Comparison of ENCODE assay signal across 2 cellular contexts in the genomic region with DNA sequence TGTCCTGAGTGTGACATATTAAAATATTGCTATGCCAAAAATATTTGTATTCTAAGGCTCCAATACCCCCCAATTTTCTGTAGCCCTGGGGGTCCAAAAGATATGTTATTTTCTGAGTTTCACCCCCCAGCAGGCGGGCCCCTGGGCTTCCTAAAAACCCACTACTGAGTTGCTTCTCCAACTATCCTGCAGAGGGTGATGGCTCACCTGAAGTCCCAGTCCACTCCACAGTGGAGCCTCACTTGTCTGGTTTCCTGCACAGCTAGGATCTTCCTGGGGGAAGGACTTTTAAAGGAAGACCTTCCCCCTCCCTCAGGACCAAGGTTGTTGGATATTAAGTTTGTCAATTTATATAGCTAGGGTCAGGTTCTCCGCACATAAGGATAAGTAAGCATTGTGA.
TF ChIP-seq lines count a peak whose summit lies in the region.

No MANE protein-coding gene starts in this region.

TF ChIP-seq in SK-N-SH, 30 proteins besides CTCF, POLR2A, EP300 and RAD21 (continued from another document):
- TF ChIP-seq MXI1 (IDR thresholded peaks at IDR 0.05; ENCODE audit: low read depth, low read length) (no peak), TAF1 (IDR thresholded peaks at IDR 0.05; ENCODE audit: borderline replicate concordance, low read depth, low read length) (no peak), MEF2A (IDR thresholded peaks at IDR 0.05; ENCODE audit: borderline replicate concordance, low read depth) (no peak), FOSL2 (IDR thresholded peaks at IDR 0.05; ENCODE audit: borderline replicate concordance, low read depth) (no peak), RXRA (IDR thresholded peaks at IDR 0.05; ENCODE audit: borderline replicate concordance, low read depth) (no peak), TCF12 (IDR thresholded peaks at IDR 0.05) (no peak), YY1 (IDR thresholded peaks at IDR 0.05; ENCODE audit: low read depth) (no peak)
- TF ChIP-seq, protein P1, sequence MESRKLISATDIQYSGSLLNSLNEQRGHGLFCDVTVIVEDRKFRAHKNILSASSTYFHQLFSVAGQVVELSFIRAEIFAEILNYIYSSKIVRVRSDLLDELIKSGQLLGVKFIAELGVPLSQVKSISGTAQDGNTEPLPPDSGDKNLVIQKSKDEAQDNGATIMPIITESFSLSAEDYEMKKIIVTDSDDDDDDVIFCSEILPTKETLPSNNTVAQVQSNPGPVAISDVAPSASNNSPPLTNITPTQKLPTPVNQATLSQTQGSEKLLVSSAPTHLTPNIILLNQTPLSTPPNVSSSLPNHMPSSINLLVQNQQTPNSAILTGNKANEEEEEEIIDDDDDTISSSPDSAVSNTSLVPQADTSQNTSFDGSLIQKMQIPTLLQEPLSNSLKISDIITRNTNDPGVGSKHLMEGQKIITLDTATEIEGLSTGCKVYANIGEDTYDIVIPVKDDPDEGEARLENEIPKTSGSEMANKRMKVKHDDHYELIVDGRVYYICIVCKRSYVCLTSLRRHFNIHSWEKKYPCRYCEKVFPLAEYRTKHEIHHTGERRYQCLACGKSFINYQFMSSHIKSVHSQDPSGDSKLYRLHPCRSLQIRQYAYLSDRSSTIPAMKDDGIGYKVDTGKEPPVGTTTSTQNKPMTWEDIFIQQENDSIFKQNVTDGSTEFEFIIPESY (IDR thresholded peaks at IDR 0.05; ENCODE audit: borderline replicate concordance, low read depth): no peak
- TF ChIP-seq, protein P2, sequence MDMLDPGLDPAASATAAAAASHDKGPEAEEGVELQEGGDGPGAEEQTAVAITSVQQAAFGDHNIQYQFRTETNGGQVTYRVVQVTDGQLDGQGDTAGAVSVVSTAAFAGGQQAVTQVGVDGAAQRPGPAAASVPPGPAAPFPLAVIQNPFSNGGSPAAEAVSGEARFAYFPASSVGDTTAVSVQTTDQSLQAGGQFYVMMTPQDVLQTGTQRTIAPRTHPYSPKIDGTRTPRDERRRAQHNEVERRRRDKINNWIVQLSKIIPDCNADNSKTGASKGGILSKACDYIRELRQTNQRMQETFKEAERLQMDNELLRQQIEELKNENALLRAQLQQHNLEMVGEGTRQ (IDR thresholded peaks at IDR 0.05; ENCODE audit: borderline replicate concordance, low read depth, low read length): no peak
TF ChIP-seq in SK-N-SH: peak in this region for 0.

TF ChIP-seq in SK-N-SH treated with all-trans-retinoic acid at 6 μM for 48 hours, 23 proteins besides CTCF, POLR2A, EP300 and RAD21:
- TF ChIP-seq, protein P3, sequence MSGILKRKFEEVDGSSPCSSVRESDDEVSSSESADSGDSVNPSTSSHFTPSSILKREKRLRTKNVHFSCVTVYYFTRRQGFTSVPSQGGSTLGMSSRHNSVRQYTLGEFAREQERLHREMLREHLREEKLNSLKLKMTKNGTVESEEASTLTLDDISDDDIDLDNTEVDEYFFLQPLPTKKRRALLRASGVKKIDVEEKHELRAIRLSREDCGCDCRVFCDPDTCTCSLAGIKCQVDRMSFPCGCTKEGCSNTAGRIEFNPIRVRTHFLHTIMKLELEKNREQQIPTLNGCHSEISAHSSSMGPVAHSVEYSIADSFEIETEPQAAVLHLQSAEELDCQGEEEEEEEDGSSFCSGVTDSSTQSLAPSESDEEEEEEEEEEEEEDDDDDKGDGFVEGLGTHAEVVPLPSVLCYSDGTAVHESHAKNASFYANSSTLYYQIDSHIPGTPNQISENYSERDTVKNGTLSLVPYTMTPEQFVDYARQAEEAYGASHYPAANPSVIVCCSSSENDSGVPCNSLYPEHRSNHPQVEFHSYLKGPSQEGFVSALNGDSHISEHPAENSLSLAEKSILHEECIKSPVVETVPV (CRISPR knock-in tag; IDR thresholded peaks at IDR 0.05): no peak
- TF ChIP-seq, protein P4, sequence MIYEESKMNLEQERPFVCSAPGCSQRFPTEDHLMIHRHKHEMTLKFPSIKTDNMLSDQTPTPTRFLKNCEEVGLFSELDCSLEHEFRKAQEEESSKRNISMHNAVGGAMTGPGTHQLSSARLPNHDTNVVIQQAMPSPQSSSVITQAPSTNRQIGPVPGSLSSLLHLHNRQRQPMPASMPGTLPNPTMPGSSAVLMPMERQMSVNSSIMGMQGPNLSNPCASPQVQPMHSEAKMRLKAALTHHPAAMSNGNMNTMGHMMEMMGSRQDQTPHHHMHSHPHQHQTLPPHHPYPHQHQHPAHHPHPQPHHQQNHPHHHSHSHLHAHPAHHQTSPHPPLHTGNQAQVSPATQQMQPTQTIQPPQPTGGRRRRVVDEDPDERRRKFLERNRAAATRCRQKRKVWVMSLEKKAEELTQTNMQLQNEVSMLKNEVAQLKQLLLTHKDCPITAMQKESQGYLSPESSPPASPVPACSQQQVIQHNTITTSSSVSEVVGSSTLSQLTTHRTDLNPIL (CRISPR knock-in tag; IDR thresholded peaks at IDR 0.05; ENCODE audit: low read depth): no peak
- TF ChIP-seq CSDC2 (CRISPR knock-in tag; IDR thresholded peaks at IDR 0.05): no peak
- no peak for TF ChIP-seq BACH2 (CRISPR knock-in tag; IDR thresholded peaks at IDR 0.05; ENCODE audit: borderline replicate concordance)
- TF ChIP-seq ZNF8 (CRISPR knock-in tag; IDR thresholded peaks at IDR 0.05): no peak
- no peak for TF ChIP-seq ZNF565 (CRISPR knock-in tag; conservative IDR thresholded peaks at IDR 0.05; ENCODE audit: low read depth)
- TF ChIP-seq ZFP30 (CRISPR knock-in tag; IDR thresholded peaks at IDR 0.05): no peak
- TF ChIP-seq ARNTL (CRISPR knock-in tag; IDR thresholded peaks at IDR 0.05; ENCODE audit: borderline replicate concordance, low read depth): no peak
- TF ChIP-seq ZC3H10 (CRISPR knock-in tag; IDR thresholded peaks at IDR 0.05): no peak
- TF ChIP-seq TOX (CRISPR knock-in tag; IDR thresholded peaks at IDR 0.05; ENCODE audit: borderline replicate concordance): no peak
- TF ChIP-seq ESRRG (CRISPR knock-in tag; IDR thresholded peaks at IDR 0.05): no peak
- TF ChIP-seq TCF4 (CRISPR knock-in tag; IDR thresholded peaks at IDR 0.05; ENCODE audit: borderline replicate concordance): no peak
- no peak for TF ChIP-seq SNAI2 (CRISPR knock-in tag; IDR thresholded peaks at IDR 0.05)
- no peak for TF ChIP-seq RARB (CRISPR knock-in tag; IDR thresholded peaks at IDR 0.05)
- TF ChIP-seq OSR1 (CRISPR knock-in tag; IDR thresholded peaks at IDR 0.05): no peak
- TF ChIP-seq ZNF70 (CRISPR knock-in tag; IDR thresholded peaks at IDR 0.05): no peak
- no peak for TF ChIP-seq PPARA (CRISPR knock-in tag; IDR thresholded peaks at IDR 0.05; ENCODE audit: borderline replicate concordance)
- TF ChIP-seq ZFP3 (CRISPR knock-in tag; IDR thresholded peaks at IDR 0.05): no peak
- TF ChIP-seq GLIS3 (CRISPR knock-in tag; IDR thresholded peaks at IDR 0.05): no peak
